Comparison of ENCODE assay signal across 21 cellular contexts in genomic region chr2:64558682-64559081, GRCh38.
"Had no signal": no experiment of that assay in that cellular context is flagged by ENCODE, and none has a peak within 500 bp of the region (broad histone marks: within the 10 kb centered on the region; RNA-seq: fewer than 3 reads in every experiment).

No MANE protein-coding gene starts in this region.

- H3K4me3 ChIP-seq: K562, Peyer's patch, SJCRH30 had no signal

- DNase-seq: activated CD4-positive, alpha-beta memory T cell treated with anti-CD3 and anti-CD28 coated beads, Interleukin-2, amount 10 ng/mL, durations not matched to agents 7 days and 5 days; activated CD4-positive, alpha-beta T cell treated with anti-CD3 and anti-CD28 coated beads for 36 hours; activated CD4-positive, alpha-beta T cell treated with anti-CD3 and anti-CD28 coated beads, Interleukin-2, amount 50 U/mL, for 1 hour; activated naive CD8-positive, alpha-beta T cell treated with anti-CD3 and anti-CD28 coated beads, Interleukin-2, amount 50 U/mL, for 24 hours; activated T-cell treated with anti-CD3 and anti-CD28 coated beads for 4 hours; amniotic stem cell; Karpas-422; NCI-H1105 treated with DMSO at 0.1 percent for 48 hours; NCI-H1436 treated with DMSO at 0.1 percent for 48 hours; NCI-H187; NCI-H510A treated with DMSO at 0.1 percent for 48 hours; Peyer's patch; Right ventricle myocardium superior; SJCRH30; SK-N-SH; T-helper 1 cell had no signal

- H3K27me3 Mint-ChIP-seq: activated CD4-positive, alpha-beta memory T cell treated with anti-CD3 and anti-CD28 coated beads, Interleukin-2, amount 10 ng/mL, durations not matched to agents 7 days and 5 days; activated CD4-positive, alpha-beta T cell treated with anti-CD3 and anti-CD28 coated beads for 36 hours; activated naive CD8-positive, alpha-beta T cell treated with anti-CD3 and anti-CD28 coated beads, Interleukin-2, amount 50 U/mL, for 24 hours; brain had no signal

- H3K36me3 ChIP-seq: Peyer's patch, SJCRH30 had no signal

- H3K4me3 Mint-ChIP-seq: activated CD4-positive, alpha-beta memory T cell treated with anti-CD3 and anti-CD28 coated beads, Interleukin-2, amount 10 ng/mL, durations not matched to agents 7 days and 5 days; activated CD4-positive, alpha-beta T cell treated with anti-CD3 and anti-CD28 coated beads for 36 hours; activated naive CD8-positive, alpha-beta T cell treated with anti-CD3 and anti-CD28 coated beads, Interleukin-2, amount 50 U/mL, for 24 hours; brain had no signal

- H3K9me3 Mint-ChIP-seq: activated CD4-positive, alpha-beta memory T cell treated with anti-CD3 and anti-CD28 coated beads, Interleukin-2, amount 10 ng/mL, durations not matched to agents 7 days and 5 days; activated naive CD4-positive, alpha-beta T cell treated with anti-CD3 and anti-CD28 coated beads, Interleukin-2, amount 50 U/mL, for 72 hours; activated naive CD8-positive, alpha-beta T cell treated with anti-CD3 and anti-CD28 coated beads, Interleukin-2, amount 50 U/mL, for 24 hours; brain had no signal

- H3K27ac ChIP-seq: Peyer's patch, RWPE1, SJCRH30, VCaP had no signal

- H3K27ac Mint-ChIP-seq: activated CD4-positive, alpha-beta memory T cell treated with anti-CD3 and anti-CD28 coated beads, Interleukin-2, amount 10 ng/mL, durations not matched to agents 7 days and 5 days; activated CD4-positive, alpha-beta T cell treated with anti-CD3 and anti-CD28 coated beads for 36 hours; activated naive CD4-positive, alpha-beta T cell treated with anti-CD3 and anti-CD28 coated beads, Interleukin-2, amount 50 U/mL, for 72 hours; activated naive CD8-positive, alpha-beta T cell treated with anti-CD3 and anti-CD28 coated beads, Interleukin-2, amount 50 U/mL, for 24 hours; brain had no signal

- H3K9me3 ChIP-seq: Peyer's patch, SJCRH30, SK-N-SH had no signal

- H3K27me3 ChIP-seq: Peyer's patch, SJCRH30 had no signal

- H3K4me1 ChIP-seq: Peyer's patch, SJCRH30 had no signal

- H3K36me3 Mint-ChIP-seq: activated naive CD4-positive, alpha-beta T cell treated with anti-CD3 and anti-CD28 coated beads, Interleukin-2, amount 50 U/mL, for 72 hours had no signal

- ATAC-seq: activated CD4-positive, alpha-beta T cell treated with anti-CD3 and anti-CD28 coated beads for 36 hours; activated naive CD4-positive, alpha-beta T cell treated with anti-CD3 and anti-CD28 coated beads, Interleukin-2, amount 50 U/mL, for 72 hours; activated naive CD8-positive, alpha-beta T cell treated with anti-CD3 and anti-CD28 coated beads, Interleukin-2, amount 50 U/mL, for 24 hours; K562 had no signal
